Comparison of ENCODE assay signal across 8 cellular contexts in the genomic region with DNA sequence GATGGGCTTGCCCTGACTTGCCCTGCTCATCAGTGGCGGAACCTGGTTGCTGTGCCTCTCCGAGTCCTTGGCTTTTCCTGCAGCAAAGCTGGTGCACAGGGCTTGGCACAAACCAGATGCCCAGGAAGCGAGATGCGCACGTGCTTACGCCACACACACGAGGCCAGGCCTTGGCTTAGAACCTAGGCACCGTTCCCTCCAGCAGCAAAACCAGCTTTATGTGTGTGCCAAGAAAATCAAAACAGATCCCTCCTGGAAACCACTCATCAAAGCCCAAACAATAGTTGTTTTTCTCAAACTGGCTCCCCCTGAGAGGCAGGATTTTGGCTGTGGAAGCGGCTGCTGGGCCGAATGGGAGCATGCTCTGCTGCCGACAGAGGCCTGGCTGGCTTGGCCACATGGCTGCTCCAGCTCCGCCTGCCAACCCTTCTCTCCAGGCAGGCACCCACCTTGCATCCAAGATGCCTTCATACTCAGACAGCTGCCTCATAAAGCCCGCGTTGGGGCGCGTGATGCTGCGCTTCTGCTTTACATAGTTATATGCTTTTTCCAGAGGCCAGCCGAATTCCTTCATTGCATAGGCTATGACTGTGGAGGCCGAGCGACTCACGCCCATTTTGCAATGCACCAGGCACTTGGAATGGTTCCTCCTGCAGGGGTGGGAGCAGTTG. TPM values are rescaled to one million over a fixed set of nuclear protein-coding genes. Genes with fewer than 3 reads are reported as not detected.
DNase-seq lines count a peak whose midpoint lies in the region; ATAC-seq and TF ChIP-seq lines count a peak whose summit lies in the region.

No MANE protein-coding gene starts in this region.

- intact Hi-C loops in spleen (cut with DNase I; ENCODE audit: low total_unique reads) (no loop called here), PC-9 (cut with micrococcal nuclease; ENCODE audit: unreplicated experiment) (no loop called here)

- H3F3A ChIP-seq in PC-9 (ENCODE audit: insufficient read depth, low read depth) = no peaks in the 10 kb centered on the region

- POLR2A ChIA-PET in PC-9 (lab: Charles Lee; ENCODE audit: unreplicated experiment) = interaction anchor here (0.5 kb wide), 1 partner anchor 32 kb away, joined by 5 read pairs; no protein-coding TSS in a partner anchor

- H3K9me3 ChIP-seq in spleen = peaks cover 0 to 7% (median 0%) of the 10 kb centered on the region in 8 donors
- H3K9me3 ChIP-seq in PC-9 (ENCODE audit: insufficient read depth, low read depth) = no peaks in the 10 kb centered on the region

- DNase-seq in HS-5 (ENCODE audit: low read depth) (peak; percentile 50), hippocampal formation (lab: John Stamatoyannopoulos, UW) (peak; percentile 56 to 61), spleen (peak; percentile 51), HuH-7 (ENCODE audit: low spot score) (no peak), PC-9 (no peak), NCI-H1048 (lab: John Stamatoyannopoulos, UW) (no peak)

- CTCF ChIA-PET in PC-9 (lab: Charles Lee) = no interaction called here

- no peaks in the 10 kb centered on the region for H3K79me2 ChIP-seq in PC-9 (ENCODE audit: low read depth)

- H3K27me3 ChIP-seq in spleen (replicated peaks in 1 of 7) = no peaks in the 10 kb centered on the region
- H3K27me3 ChIP-seq in PC-9 (ENCODE audit: insufficient read depth, low read depth) = no peaks in the 10 kb centered on the region

- H3K4me3 ChIP-seq in spleen = no peak overlapping the region
- no peak overlapping the region for H3K4me3 ChIP-seq in PC-9

- H4K20me1 ChIP-seq in PC-9 (ENCODE audit: insufficient read depth) = no peaks in the 10 kb centered on the region

- H3K4me2 ChIP-seq in PC-9 = no peak overlapping the region

- no peak for ATAC-seq in GM21723 (IDR thresholded peaks at IDR 0.05; ENCODE audit: unreplicated experiment)

- peaks cover 7 to 23% (median 20%) of the 10 kb centered on the region in 6 donors for H3K4me1 ChIP-seq in spleen
- no peaks in the 10 kb centered on the region for H3K4me1 ChIP-seq in PC-9 (replicated peaks; ENCODE audit: insufficient read depth)

- peak overlapping the region; percentile 29 for H3K27ac ChIP-seq in cingulate gyrus (ENCODE audit: low read depth, low read length)
- no peak overlapping the region for H3K27ac ChIP-seq in spleen
- H3K27ac ChIP-seq in PC-9 = no peak overlapping the region

- no peak for TF ChIP-seq CTCF in spleen (IDR thresholded peaks at IDR 0.05 in 8 of 11, conservative IDR thresholded peaks at IDR 0.05 in 3 of 11)
- TF ChIP-seq CTCF in PC-9 (conservative IDR thresholded peaks at IDR 0.05) = no peak

- no TSS peak for BruUV-seq in PC-9 (replicated peaks; lab: Mats Ljungman, UMichigan)

- H3K36me3 ChIP-seq in spleen (peaks cover 5 to 94% (median 55%) of the 10 kb centered on the region in 6 donors), PC-9 (ENCODE audit: low read depth) (peaks cover 11% of the 10 kb centered on the region)

- TF ChIP-seq POLR2A in spleen (IDR thresholded peaks at IDR 0.05) = no peak

- 95 to 99% (median 95%) methylated on average over 19 to 21 of the region's 21 CpGs for WGBS in spleen, 5 donors

- no peaks in the 10 kb centered on the region for H3K9me2 ChIP-seq in PC-9 (ENCODE audit: insufficient read depth)

- H2AFZ ChIP-seq in PC-9 = no peak overlapping the region

RNA-seq across cellular contexts. Expression of a gene that starts 58.7 kb away (rescaled TPM):
- total RNA-seq in spleen = 10 to 100 TPM; 32.2 to 71.3 (median 47.8) TPM
- 1 to 10 TPM; 1.7 to 8.6 (median 2.7) TPM for polyA plus RNA-seq in spleen
- total RNA-seq in PC-9 (2021) = 54.5 and 62.1 TPM in 2 replicates

Comparison
In these comparisons a context has a peak if more than half of its experiments do, and no peak if none do; other contexts are left out.
1. DNase-seq: peak in HS-5 (single experiment), hippocampal formation (2 of 2) and spleen (single experiment); none in HuH-7 (single experiment), PC-9 (0 of 2) and NCI-H1048 (single experiment).